ENCODE assay signal across 11 cellular contexts in genomic region chr11:48108231-48109045, GRCh38.
DNase-seq lines count a peak whose midpoint lies in the region; ATAC-seq and TF ChIP-seq lines count a peak whose summit lies in the region.
"Had no signal": no experiment of that assay in that cellular context is flagged by ENCODE, and none has a peak within 500 bp of the region (broad histone marks: within the 10 kb centered on the region; RNA-seq: fewer than 3 reads in every experiment).

No MANE protein-coding gene starts in this region.

- CTCF ChIA-PET in activated CD4-positive, alpha-beta memory T cell treated with anti-CD3 and anti-CD28 coated beads for 36 hours (lab: Charles Lee) = interaction anchor here (0.7 to 12.4 kb wide), 45 partner anchors 10 to 256 kb away, joined by 3 to 227 read pairs (median 4); partner anchors contain the start of gene PTPRJ

- peaks cover 54% of the 10 kb centered on the region for H3K4me1 Mint-ChIP-seq in activated CD4-positive, alpha-beta memory T cell treated with anti-CD3 and anti-CD28 coated beads for 36 hours (ENCODE audit: low read depth)
- peaks cover 52% of the 10 kb centered on the region for H3K4me1 Mint-ChIP-seq in memory B cell

- no peaks in the 10 kb centered on the region for H3K27me3 ChIP-seq in left ventricle myocardium inferior (ENCODE audit: low read depth)
- H3K27me3 ChIP-seq: cardiac muscle cell, uterus had no signal

- H3K36me3 Mint-ChIP-seq in activated CD4-positive, alpha-beta memory T cell treated with anti-CD3 and anti-CD28 coated beads for 36 hours = peaks cover 6% of the 10 kb centered on the region
- peaks cover 4% of the 10 kb centered on the region for H3K36me3 Mint-ChIP-seq in memory B cell

- DNase-seq in Right ventricle myocardium superior (no peak), left ventricle myocardium inferior (no peak), memory B cell (ENCODE audit: low spot score in 2 of 2) (no peak), ureter (ENCODE audit: low spot score) (peak; percentile 36), LoVo (ENCODE audit: low spot score) (no peak), GDM1 (lab: John Stamatoyannopoulos, UW) (no peak), OCI-M1 (lab: John Stamatoyannopoulos, UW) (no peak)
- DNase-seq in activated CD4-positive, alpha-beta memory T cell treated with anti-CD3 and anti-CD28 coated beads for 36 hours = no peak
- DNase-seq: psoas muscle, uterus had no signal

- H3K4me3 Mint-ChIP-seq in activated CD4-positive, alpha-beta memory T cell treated with anti-CD3 and anti-CD28 coated beads for 36 hours = no peak overlapping the region
- peak overlapping the region; percentile 63 for H3K4me3 Mint-ChIP-seq in memory B cell

- no peak for TF ChIP-seq CTCF in left ventricle myocardium inferior (IDR thresholded peaks at IDR 0.05; ENCODE audit: borderline replicate concordance)

- H3K27ac ChIP-seq in left ventricle myocardium inferior (replicated peaks) = no peak overlapping the region
- H3K27ac ChIP-seq: cardiac muscle cell, psoas muscle, uterus had no signal

- peak overlapping the region; percentile 92 for H3K27ac Mint-ChIP-seq in activated CD4-positive, alpha-beta memory T cell treated with anti-CD3 and anti-CD28 coated beads for 36 hours
- peak overlapping the region; percentile 92 for H3K27ac Mint-ChIP-seq in memory B cell

- intact Hi-C loops in Right ventricle myocardium superior (cut with DNase I) (no loop called here), left ventricle myocardium inferior (cut with micrococcal nuclease) (loop anchor here (5.0 kb wide), 1 partner anchor 171 kb away; no protein-coding TSS in a partner anchor)
- intact Hi-C loops in activated CD4-positive, alpha-beta memory T cell treated with anti-CD3 and anti-CD28 coated beads for 36 hours (cut with micrococcal nuclease) = loop anchor here (1.0 to 10.0 kb wide), 8 partner anchors 16 to 444 kb away; partner anchors contain the start of genes FNBP4 and NUP160

- no peaks in the 10 kb centered on the region for H3K36me3 ChIP-seq in left ventricle myocardium inferior
- H3K36me3 ChIP-seq: cardiac muscle cell, uterus had no signal

- no peak overlapping the region for H3K4me3 ChIP-seq in left ventricle myocardium inferior
- H3K4me3 ChIP-seq: cardiac muscle cell, psoas muscle, uterus had no signal

- peaks cover 31% of the 10 kb centered on the region for H3K4me1 ChIP-seq in left ventricle myocardium inferior

- ATAC-seq in Right ventricle myocardium superior (ENCODE audit: poor library complexity) (peak; percentile 24), memory B cell (ENCODE audit: low read depth) (no peak)

- no peaks in the 10 kb centered on the region for H3K27me3 Mint-ChIP-seq in activated CD4-positive, alpha-beta memory T cell treated with anti-CD3 and anti-CD28 coated beads for 36 hours
- no peaks in the 10 kb centered on the region for H3K27me3 Mint-ChIP-seq in memory B cell

- POLR2A ChIA-PET in activated CD4-positive, alpha-beta memory T cell treated with anti-CD3 and anti-CD28 coated beads for 36 hours (lab: Charles Lee) = interaction anchor here (0.8 to 2.9 kb wide), 14 partner anchors 12 to 260 kb away, joined by 3 to 16 read pairs (median 5); partner anchors contain the start of genes NUP160 and PTPRJ

- H3K9me3 ChIP-seq in left ventricle myocardium inferior (replicated peaks) = no peaks in the 10 kb centered on the region
- H3K9me3 ChIP-seq: psoas muscle, uterus had no signal

- H3K9me3 Mint-ChIP-seq in activated CD4-positive, alpha-beta memory T cell treated with anti-CD3 and anti-CD28 coated beads for 36 hours = no peaks in the 10 kb centered on the region
- H3K9me3 Mint-ChIP-seq in memory B cell = no peaks in the 10 kb centered on the region
